In genomic region chr1:163874070-163874469, GRCh38 we compare ENCODE assay signal across 14 cellular contexts.
DNase-seq lines count a peak whose midpoint lies in the region; ATAC-seq, FAIRE-seq and TF ChIP-seq lines count a peak whose summit lies in the region.
"Had no signal": no experiment of that assay in that cellular context is flagged by ENCODE, and none has a peak within 500 bp of the region (broad histone marks: within the 10 kb centered on the region; RNA-seq: fewer than 3 reads in every experiment).

No MANE protein-coding gene starts in this region.

- H3K4me3 Mint-ChIP-seq in mesothelial cell of epicardium = no peak overlapping the region
- H3K4me3 Mint-ChIP-seq in stimulated activated naive CD8-positive, alpha-beta T cell treated with anti-CD3 and anti-CD28 coated beads, Interleukin-15, amount 100 ng/mL, for 72 hours = no peak overlapping the region
- H3K4me3 Mint-ChIP-seq: activated CD8-positive, alpha-beta T cell treated with anti-CD3 and anti-CD28 coated beads for 36 hours; activated naive CD4-positive, alpha-beta T cell treated with anti-CD3 and anti-CD28 coated beads for 36 hours; T-helper 1 cell treated with Interleukin-12 subunit alpha and Interleukin-12 subunit beta and Interleukin-4 antibody, amounts not matched to agents 30 μg/mL and 1 μg/mL, for 36 hours had no signal

- no peaks in the 10 kb centered on the region for H3K27me3 Mint-ChIP-seq in mesothelial cell of epicardium (ENCODE audit: low read depth)
- H3K27me3 Mint-ChIP-seq in stimulated activated naive CD8-positive, alpha-beta T cell treated with anti-CD3 and anti-CD28 coated beads, Interleukin-15, amount 100 ng/mL, for 72 hours = no peaks in the 10 kb centered on the region
- H3K27me3 Mint-ChIP-seq: activated CD8-positive, alpha-beta T cell treated with anti-CD3 and anti-CD28 coated beads for 36 hours had no signal

- ATAC-seq in stimulated activated naive CD8-positive, alpha-beta T cell treated with anti-CD3 and anti-CD28 coated beads, Interleukin-15, amount 100 ng/mL, for 72 hours = no peak
- ATAC-seq in HG03280 (IDR thresholded peaks at IDR 0.05; ENCODE audit: unreplicated experiment) = no peak
- ATAC-seq: activated CD8-positive, alpha-beta T cell treated with anti-CD3 and anti-CD28 coated beads for 36 hours had no signal

- no peak overlapping the region for H3K27ac Mint-ChIP-seq in mesothelial cell of epicardium
- no peak overlapping the region for H3K27ac Mint-ChIP-seq in stimulated activated naive CD8-positive, alpha-beta T cell treated with anti-CD3 and anti-CD28 coated beads, Interleukin-15, amount 100 ng/mL, for 72 hours
- H3K27ac Mint-ChIP-seq: activated CD8-positive, alpha-beta T cell treated with anti-CD3 and anti-CD28 coated beads for 36 hours; activated naive CD4-positive, alpha-beta T cell treated with anti-CD3 and anti-CD28 coated beads for 36 hours; T-helper 1 cell treated with Interleukin-12 subunit alpha and Interleukin-12 subunit beta and Interleukin-4 antibody, amounts not matched to agents 30 μg/mL and 1 μg/mL, for 36 hours had no signal

- H3K36me3 Mint-ChIP-seq in mesothelial cell of epicardium = peaks cover under 1% of the 10 kb centered on the region

- H3K27ac ChIP-seq in small intestine (ENCODE audit: low read depth in 1 of 2, low read length in 1 of 2) = no peak overlapping the region

- no peak for FAIRE-seq in small intestine (lab: Jason Lieb, UNC)

- no peak overlapping the region for H3K4me3 ChIP-seq in GM12864 (ENCODE audit: low read depth, low read length)
- H3K4me3 ChIP-seq in LNCaP clone FGC (ENCODE audit: low read depth, low read length) = no peak overlapping the region
- H3K4me3 ChIP-seq in cardiac fibroblast (replicated peaks in 1 of 2; ENCODE audit: low read depth in 2 of 2, low read length in 2 of 2) = no peak overlapping the region
- no peak overlapping the region for H3K4me3 ChIP-seq in small intestine (ENCODE audit: low read depth in 1 of 2, low read length in 2 of 2)

- peaks cover 47% of the 10 kb centered on the region for H3K4me1 Mint-ChIP-seq in mesothelial cell of epicardium
- H3K4me1 Mint-ChIP-seq in stimulated activated naive CD8-positive, alpha-beta T cell treated with anti-CD3 and anti-CD28 coated beads, Interleukin-15, amount 100 ng/mL, for 72 hours = no peaks in the 10 kb centered on the region

- WGBS in small intestine, 3 donors = 73 to 84% (median 78%) methylated on average over 1 of the region's 1 CpG

- no peaks in the 10 kb centered on the region for H3K36me3 ChIP-seq in small intestine (ENCODE audit: control insufficient read depth in 2 of 2, insufficient read depth in 2 of 2, low read length in 2 of 2)

- TF ChIP-seq CTCF in GM12864 (IDR thresholded peaks at IDR 0.05; ENCODE audit: low read depth, low read length, missing control alignments) (peak; percentile 52), LNCaP clone FGC (IDR thresholded peaks at IDR 0.05; ENCODE audit: control insufficient read depth, extremely low read depth, insufficient read depth) (peak; percentile 39), cardiac fibroblast (IDR thresholded peaks at IDR 0.05; ENCODE audit: low read depth, low read length) (peak; percentile 53), mesothelial cell of epicardium (IDR thresholded peaks at IDR 0.05; ENCODE audit: unreplicated experiment) (peak; percentile 44)

- peaks cover 6% of the 10 kb centered on the region for H3K9me3 Mint-ChIP-seq in mesothelial cell of epicardium
- peaks cover 7% of the 10 kb centered on the region in 2 donors for H3K9me3 Mint-ChIP-seq in stimulated activated naive CD8-positive, alpha-beta T cell treated with anti-CD3 and anti-CD28 coated beads, Interleukin-15, amount 100 ng/mL, for 72 hours
- H3K9me3 Mint-ChIP-seq: activated naive CD4-positive, alpha-beta T cell treated with anti-CD3 and anti-CD28 coated beads for 36 hours had no signal

- H3K27me3 ChIP-seq in small intestine (ENCODE audit: control insufficient read depth in 2 of 2, insufficient read depth in 2 of 2, low read length in 2 of 2) = no peaks in the 10 kb centered on the region

- no peak for DNase-seq in GM12864 (ENCODE audit: low read depth)
- DNase-seq in LNCaP clone FGC (ENCODE audit: low read depth) = no peak
- no peak for DNase-seq in cardiac fibroblast (ENCODE audit: low read depth in 2 of 2)
- DNase-seq in mesothelial cell of epicardium (ENCODE audit: low spot score in 2 of 2, unreplicated experiment in 2 of 2) = no peak
- no peak for DNase-seq in activated CD8-positive, alpha-beta memory T cell treated with anti-CD3 and anti-CD28 coated beads for 24 hours
- no peak for DNase-seq in stimulated activated naive CD8-positive, alpha-beta T cell treated with anti-CD3 and anti-CD28 coated beads, Interleukin-15, amount 100 ng/mL, for 72 hours
- DNase-seq in small intestine = no peak
- DNase-seq: activated CD8-positive, alpha-beta T cell treated with anti-CD3 and anti-CD28 coated beads for 36 hours; activated naive CD4-positive, alpha-beta T cell treated with anti-CD3 and anti-CD28 coated beads for 36 hours; dermis blood vessel endothelial cell; NCI-H1436 treated with DMSO at 0.1 percent for 48 hours; NK-92 treated with Interleukin-12 subunit alpha and Interleukin-12 subunit beta, amount 100 ng/mL, for 24 hours had no signal

- no peaks in the 10 kb centered on the region for H3K9me3 ChIP-seq in small intestine (ENCODE audit: control insufficient read depth, low read depth)

- no peaks in the 10 kb centered on the region for H3K4me1 ChIP-seq in small intestine (ENCODE audit: control insufficient read depth in 2 of 2, insufficient read depth in 1 of 2, low read depth in 1 of 2, low read length in 1 of 2)
